In the genomic region with DNA sequence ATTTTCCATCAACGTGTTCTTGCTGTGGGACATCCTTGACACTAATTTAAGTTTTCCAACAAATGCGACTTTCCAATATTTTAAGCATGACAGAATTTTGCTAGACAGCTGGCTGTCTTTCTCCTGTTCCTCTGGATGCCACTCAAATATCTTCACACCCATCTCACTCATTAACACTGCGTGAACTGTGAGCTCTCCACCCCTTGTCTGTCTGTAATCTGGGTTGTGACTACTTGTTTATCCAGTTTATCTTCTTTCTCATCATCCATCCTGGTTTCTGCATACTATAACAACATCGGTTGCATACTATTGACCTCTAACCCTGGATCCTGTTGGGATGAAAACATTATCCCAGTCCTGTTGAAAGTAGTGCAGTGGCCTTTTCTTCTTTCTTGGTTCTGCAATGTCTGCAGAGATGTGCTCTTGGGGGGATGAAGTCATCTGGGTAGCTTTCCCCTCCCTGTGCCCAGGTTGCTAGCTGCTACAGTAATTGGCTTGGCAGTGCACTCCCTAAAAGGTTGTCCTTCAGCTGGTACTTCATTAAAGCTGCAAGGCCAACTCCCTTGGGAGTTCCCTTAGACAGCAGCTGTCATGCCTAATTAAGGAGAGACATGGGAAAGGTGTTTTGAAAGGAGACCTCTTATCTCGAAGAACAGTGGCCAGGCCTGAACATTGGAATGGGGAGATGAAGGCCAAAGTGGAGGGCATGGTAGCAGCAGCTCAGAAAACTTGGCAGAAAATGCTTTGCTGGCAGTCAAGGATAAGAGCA, we compare ENCODE assay signal across 17 cellular contexts. TPM values are rescaled to one million over a fixed set of nuclear protein-coding genes. Genes with fewer than 3 reads are reported as not detected.
DNase-seq lines count a peak whose midpoint lies in the region; ATAC-seq and TF ChIP-seq lines count a peak whose summit lies in the region.
"Had no signal": no experiment of that assay in that cellular context is flagged by ENCODE, and none has a peak within 500 bp of the region (broad histone marks: within the 10 kb centered on the region; RNA-seq: fewer than 3 reads in every experiment).

No MANE protein-coding gene starts in this region.

- POLR2A ChIA-PET in HEK293 (lab: Yijun Ruan, JAX), result interaction anchor here (0.8 kb wide), 1 partner anchor 24 kb away, joined by 4 read pairs; no protein-coding TSS in a partner anchor

- no peaks in the 10 kb centered on the region for H3K9me3 ChIP-seq in BE2C
- H3K9me3 ChIP-seq in HEK293 (ENCODE audit: control insufficient read depth, insufficient read depth, low read depth, low read length), result no peaks in the 10 kb centered on the region
- no peaks in the 10 kb centered on the region for H3K9me3 ChIP-seq in RWPE2 (ENCODE audit: severe bottlenecking)
- H3K9me3 ChIP-seq in esophagus muscularis mucosa, result no peaks in the 10 kb centered on the region
- H3K9me3 ChIP-seq: uterus had no signal

- intact Hi-C loops in left ventricle myocardium superior (cut with micrococcal nuclease), result no loop called here
- intact Hi-C loops in esophagus muscularis mucosa (cut with DNase I), result no loop called here

- ATAC-seq in RWPE2 (ENCODE audit: low read depth) (peak; percentile 24; the same call in 2 of the 3 replicates), left ventricle myocardium superior (peak; percentile 68), GM18867 (IDR thresholded peaks at IDR 0.05; ENCODE audit: unreplicated experiment) (no peak)

- TF ChIP-seq CTCF in BE2C (IDR thresholded peaks at IDR 0.05; ENCODE audit: low read depth, low read length) (no peak), HEK293 (tag by site-specific recombination; IDR thresholded peaks at IDR 0.05) (no peak), RWPE2 (IDR thresholded peaks at IDR 0.05; ENCODE audit: poor library complexity, severe bottlenecking) (no peak), esophagus muscularis mucosa (IDR thresholded peaks at IDR 0.05) (no peak)

- TF ChIP-seq POLR2A in esophagus muscularis mucosa (IDR thresholded peaks at IDR 0.05; ENCODE audit: low read depth), result no peak

- no peaks in the 10 kb centered on the region for H3K27me3 ChIP-seq in BE2C
- no peaks in the 10 kb centered on the region for H3K27me3 ChIP-seq in RWPE2 (ENCODE audit: insufficient read depth, poor library complexity, severe bottlenecking)
- H3K27me3 ChIP-seq in esophagus muscularis mucosa, result no peaks in the 10 kb centered on the region
- H3K27me3 ChIP-seq: uterus had no signal

- WGBS in esophagus muscularis mucosa, result 72% methylated on average over 5 of the region's 5 CpGs

- H3K36me3 ChIP-seq in BE2C (no peaks in the 10 kb centered on the region), HEK293 (ENCODE audit: control insufficient read depth in 2 of 2, insufficient read depth in 1 of 2, low read length in 2 of 2) (no peaks in the 10 kb centered on the region), RWPE2 (ENCODE audit: low read depth) (no peaks in the 10 kb centered on the region), esophagus muscularis mucosa (no peaks in the 10 kb centered on the region)
- H3K36me3 ChIP-seq: uterus had no signal

- CTCF ChIA-PET in HEK293 (lab: Yijun Ruan, JAX), result no interaction called here

- H3K27ac ChIP-seq in HEK293 (ENCODE audit: extremely low read depth, low read depth, low read length) (no peak overlapping the region), RWPE2 (ENCODE audit: poor library complexity, severe bottlenecking) (peak overlapping the region; percentile 51), esophagus muscularis mucosa (replicated peaks in 1 of 4) (no peak overlapping the region)

- H3K4me1 ChIP-seq in BE2C, result no peaks in the 10 kb centered on the region; the same call in 1 of the 2 replicates
- peaks cover 9% of the 10 kb centered on the region for H3K4me1 ChIP-seq in HEK293 (ENCODE audit: control insufficient read depth, insufficient read depth, low read length)
- H3K4me1 ChIP-seq in RWPE2 (ENCODE audit: insufficient read depth, poor library complexity, severe bottlenecking), result peaks cover 52% of the 10 kb centered on the region
- H3K4me1 ChIP-seq in esophagus muscularis mucosa, result peaks cover 23 to 61% (median 48%) of the 10 kb centered on the region in 4 donors

- no peak for TF ChIP-seq EP300 in esophagus muscularis mucosa (IDR thresholded peaks at IDR 0.05)

- DNase-seq in BE2C (peak; percentile 29), RWPE2 (ENCODE audit: low spot score) (no peak), left ventricle myocardium superior (no peak), esophagus muscularis mucosa (ENCODE audit: extremely low spot score) (no peak), NCI-H128 (lab: John Stamatoyannopoulos, UW; ENCODE audit: unreplicated experiment) (no peak), NCI-H2081 treated with DMSO at 0.1 percent for 48 hours (lab: John Stamatoyannopoulos, UW) (no peak)
- DNase-seq: activated CD4-positive, alpha-beta T cell treated with anti-CD3 and anti-CD28 coated beads, Interleukin-2, amount 50 U/mL, for 1 hour; anterior cingulate cortex; NCI-H2081; stimulated activated CD4-positive, alpha-beta T cell treated with anti-CD3 and anti-CD28 coated beads, Interleukin-2, amount 100 ng/mL, for 24 hours; T-helper 9 cell; uterus had no signal

- H3K4me3 ChIP-seq in BE2C (ENCODE audit: low read depth, low read length) (no peak overlapping the region), HEK293 (ENCODE audit: low read depth, low read length) (no peak overlapping the region), RWPE2 (ENCODE audit: severe bottlenecking) (no peak overlapping the region), esophagus muscularis mucosa (no peak overlapping the region)
- H3K4me3 ChIP-seq: uterus had no signal

TF ChIP-seq in HEK293, 187 proteins besides CTCF, POLR2A, EP300 and RAD21 (continues in another document):
- 0 out of 2 replicates have a peak, but pooled peaks have one; percentile 35 for TF ChIP-seq ZNF2 (tag by site-specific recombination; IDR thresholded peaks at IDR 0.05)
- no peak for TF ChIP-seq ZNF530 (tag by site-specific recombination; IDR thresholded peaks at IDR 0.05; ENCODE audit: low read depth)
- no peak for TF ChIP-seq ZNF549 (tag by site-specific recombination; IDR thresholded peaks at IDR 0.05)
- TF ChIP-seq SP7 (tag by site-specific recombination; IDR thresholded peaks at IDR 0.05), result peak; percentile 67; the same call in 1 of the 2 replicates
- peak; percentile 47; the same call in 1 of the 2 replicates for TF ChIP-seq MZF1 (tag by site-specific recombination; IDR thresholded peaks at IDR 0.05; ENCODE audit: borderline replicate concordance)
- TF ChIP-seq ZNF426 (tag by site-specific recombination; IDR thresholded peaks at IDR 0.05), result no peak
- peak; percentile 61 for TF ChIP-seq IKZF3 (tag by site-specific recombination; IDR thresholded peaks at IDR 0.05)
- TF ChIP-seq ZNF501 (tag by site-specific recombination; IDR thresholded peaks at IDR 0.05), result 0 out of 2 replicates have a peak, but pooled peaks have one; percentile 20
- no peak for TF ChIP-seq ZNF404 (tag by site-specific recombination; IDR thresholded peaks at IDR 0.05)
- no peak for TF ChIP-seq ZNF202 (tag by site-specific recombination; IDR thresholded peaks at IDR 0.05; ENCODE audit: borderline replicate concordance)
- TF ChIP-seq, protein P1, sequence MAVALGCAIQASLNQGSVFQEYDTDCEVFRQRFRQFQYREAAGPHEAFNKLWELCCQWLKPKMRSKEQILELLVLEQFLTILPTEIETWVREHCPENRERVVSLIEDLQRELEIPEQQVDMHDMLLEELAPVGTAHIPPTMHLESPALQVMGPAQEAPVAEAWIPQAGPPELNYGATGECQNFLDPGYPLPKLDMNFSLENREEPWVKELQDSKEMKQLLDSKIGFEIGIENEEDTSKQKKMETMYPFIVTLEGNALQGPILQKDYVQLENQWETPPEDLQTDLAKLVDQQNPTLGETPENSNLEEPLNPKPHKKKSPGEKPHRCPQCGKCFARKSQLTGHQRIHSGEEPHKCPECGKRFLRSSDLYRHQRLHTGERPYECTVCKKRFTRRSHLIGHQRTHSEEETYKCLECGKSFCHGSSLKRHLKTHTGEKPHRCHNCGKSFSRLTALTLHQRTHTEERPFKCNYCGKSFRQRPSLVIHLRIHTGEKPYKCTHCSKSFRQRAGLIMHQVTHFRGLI (tag by site-specific recombination; IDR thresholded peaks at IDR 0.05), result no peak; the same call in 1 of the 2 replicates
- TF ChIP-seq, protein P2, sequence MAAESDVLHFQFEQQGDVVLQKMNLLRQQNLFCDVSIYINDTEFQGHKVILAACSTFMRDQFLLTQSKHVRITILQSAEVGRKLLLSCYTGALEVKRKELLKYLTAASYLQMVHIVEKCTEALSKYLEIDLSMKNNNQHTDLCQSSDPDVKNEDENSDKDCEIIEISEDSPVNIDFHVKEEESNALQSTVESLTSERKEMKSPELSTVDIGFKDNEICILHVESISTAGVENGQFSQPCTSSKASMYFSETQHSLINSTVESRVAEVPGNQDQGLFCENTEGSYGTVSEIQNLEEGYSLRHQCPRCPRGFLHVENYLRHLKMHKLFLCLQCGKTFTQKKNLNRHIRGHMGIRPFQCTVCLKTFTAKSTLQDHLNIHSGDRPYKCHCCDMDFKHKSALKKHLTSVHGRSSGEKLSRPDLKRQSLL (tag by site-specific recombination; IDR thresholded peaks at IDR 0.05), result no peak
- 0 out of 2 replicates have a peak, but pooled peaks have one; percentile 1 for TF ChIP-seq ZNF184 (tag by site-specific recombination; IDR thresholded peaks at IDR 0.05)
- TF ChIP-seq ZNF629 (tag by site-specific recombination; IDR thresholded peaks at IDR 0.05), result 0 out of 2 replicates have a peak, but pooled peaks have one; percentile 14
- no peak for TF ChIP-seq ZFHX2 (tag by site-specific recombination; conservative IDR thresholded peaks at IDR 0.05)
- no peak for TF ChIP-seq RBAK (tag by site-specific recombination; IDR thresholded peaks at IDR 0.05)
- TF ChIP-seq OSR2 (tag by site-specific recombination; IDR thresholded peaks at IDR 0.05), result peak; percentile 93
- peak; percentile 48; the same call in 1 of the 2 replicates for TF ChIP-seq KLF1 (tag by site-specific recombination; IDR thresholded peaks at IDR 0.05)
- TF ChIP-seq BCL11B (tag by site-specific recombination; IDR thresholded peaks at IDR 0.05; ENCODE audit: low read depth), result no peak
- TF ChIP-seq SP2 (tag by site-specific recombination; IDR thresholded peaks at IDR 0.05), result no peak
- TF ChIP-seq SP3 (tag by site-specific recombination; IDR thresholded peaks at IDR 0.05), result no peak
- TF ChIP-seq ZBTB20 (tag by site-specific recombination; IDR thresholded peaks at IDR 0.05), result peak; percentile 41; the same call in 1 of the 2 replicates

RNA-seq across cellular contexts. Expression of a gene that starts 24.7 kb away (rescaled TPM):
- 4.1 TPM for polyA plus RNA-seq in BE2C (2012; ENCODE audit: insufficient read depth, insufficient read length, low read depth)
- 111 TPM for total RNA-seq in left ventricle myocardium superior
- 10 to 100 TPM; 37.8 to 58.5 (median 49.5) TPM for total RNA-seq in esophagus muscularis mucosa

RNA-seq across cellular contexts. Expression of a gene that starts 52.9 kb away (rescaled TPM):
- polyA plus RNA-seq in BE2C (2012; ENCODE audit: insufficient read depth, insufficient read length, low read depth), result not detected
- total RNA-seq in left ventricle myocardium superior (not detected), esophagus muscularis mucosa (not detected)
- total RNA-seq: activated T-helper 1 cell treated with anti-CD3 and anti-CD28 coated beads, Interleukin-12 subunit alpha, Interleukin-12 subunit beta, Interleukin-2, Interleukin-4 antibody, amounts not matched to agents 30 ng/mL and 10 ng/mL and 1 ng/mL, durations not matched to agents 14 hours and 24 hours and 36 hours; mesothelial cell of epicardium; pulmonary artery endothelial cell; uterus had no signal
